ENCODE assay signal across 1 cellular context in the genomic region with DNA sequence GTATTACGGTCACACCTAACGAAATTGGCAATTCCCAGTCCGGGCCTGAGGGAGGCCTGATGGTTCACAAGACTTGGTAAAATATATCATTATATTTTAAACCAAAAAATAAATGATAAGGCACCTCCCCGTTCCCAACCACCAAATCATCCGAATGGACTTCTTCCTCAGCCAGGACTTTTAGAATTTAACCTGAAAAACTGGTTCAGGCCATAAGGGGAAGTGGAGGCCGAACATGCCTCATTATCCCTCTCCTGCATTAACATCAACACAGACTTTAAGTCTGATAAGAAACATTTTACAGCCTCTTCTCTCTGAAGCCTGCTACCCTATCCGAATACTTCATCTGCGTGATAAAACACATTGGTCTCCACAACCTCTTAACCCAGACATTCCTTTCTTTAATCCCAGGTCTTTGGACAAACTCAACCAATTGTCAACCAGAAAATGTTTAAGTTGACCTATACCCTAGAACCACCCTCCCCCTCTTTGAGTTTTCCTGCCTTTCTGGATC.
TF ChIP-seq lines count a peak whose summit lies in the region.

No MANE protein-coding gene starts in this region.

TF ChIP-seq in K562, 482 proteins besides CTCF, POLR2A, EP300 and RAD21 (continued from another document):
- TF ChIP-seq, protein P1, sequence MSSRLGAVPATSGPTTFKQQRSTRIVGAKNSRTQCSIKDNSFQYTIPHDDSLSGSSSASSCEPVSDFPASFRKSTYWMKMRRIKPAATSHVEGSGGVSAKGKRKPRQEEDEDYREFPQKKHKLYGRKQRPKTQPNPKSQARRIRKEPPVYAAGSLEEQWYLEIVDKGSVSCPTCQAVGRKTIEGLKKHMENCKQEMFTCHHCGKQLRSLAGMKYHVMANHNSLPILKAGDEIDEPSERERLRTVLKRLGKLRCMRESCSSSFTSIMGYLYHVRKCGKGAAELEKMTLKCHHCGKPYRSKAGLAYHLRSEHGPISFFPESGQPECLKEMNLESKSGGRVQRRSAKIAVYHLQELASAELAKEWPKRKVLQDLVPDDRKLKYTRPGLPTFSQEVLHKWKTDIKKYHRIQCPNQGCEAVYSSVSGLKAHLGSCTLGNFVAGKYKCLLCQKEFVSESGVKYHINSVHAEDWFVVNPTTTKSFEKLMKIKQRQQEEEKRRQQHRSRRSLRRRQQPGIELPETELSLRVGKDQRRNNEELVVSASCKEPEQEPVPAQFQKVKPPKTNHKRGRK (tag; IDR thresholded peaks at IDR 0.05) = no peak
- peak; percentile 80 for TF ChIP-seq SPI1 (IDR thresholded peaks at IDR 0.05; ENCODE audit: borderline replicate concordance, low read depth, low read length)
- TF ChIP-seq USF1 (CRISPR knock-in tag; IDR thresholded peaks at IDR 0.05) = no peak
- peak; percentile 62 for TF ChIP-seq CBFA2T3 (IDR thresholded peaks at IDR 0.05)
- no peak for TF ChIP-seq ZNF780A (CRISPR knock-in tag; IDR thresholded peaks at IDR 0.05)
- TF ChIP-seq PHTF2 (CRISPR knock-in tag; IDR thresholded peaks at IDR 0.05) = no peak
- peak; percentile 19; the same call in 1 of the 2 replicates for TF ChIP-seq NCOR1 (IDR thresholded peaks at IDR 0.05)
- peak; percentile 37; the same call in 1 of the 2 replicates for TF ChIP-seq TEAD4 (IDR thresholded peaks at IDR 0.05; ENCODE audit: low read length)
- TF ChIP-seq TEAD4 (CRISPR knock-in tag; IDR thresholded peaks at IDR 0.05; ENCODE audit: borderline replicate concordance) = no peak
- TF ChIP-seq STAT5B (CRISPR knock-in tag; IDR thresholded peaks at IDR 0.05) = no peak
